In genomic region chr7:158840604-158841003, GRCh38 we compare ENCODE assay signal across 33 cellular contexts.
"Had no signal": no experiment of that assay in that cellular context is flagged by ENCODE, and none has a peak within 500 bp of the region (broad histone marks: within the 10 kb centered on the region; RNA-seq: fewer than 3 reads in every experiment).

No MANE protein-coding gene starts in this region.

- H3K27ac ChIP-seq: brain microvascular endothelial cell, KMS-11, Peyer's patch, SJSA1 had no signal

- H3K36me3 Mint-ChIP-seq: activated naive CD8-positive, alpha-beta T cell had no signal

- H3K27ac Mint-ChIP-seq: activated CD4-positive, alpha-beta T cell treated with anti-CD3 and anti-CD28 coated beads for 36 hours; activated CD4-positive, alpha-beta T cell treated with anti-CD3 and anti-CD28 coated beads, Interleukin-2, amount 10 ng/mL, durations not matched to agents 7 days and 5 days; activated CD8-positive, alpha-beta T cell treated with anti-CD3 and anti-CD28 coated beads, Interleukin-2, amount 10 ng/mL, durations not matched to agents 7 days and 5 days; activated naive CD4-positive, alpha-beta T cell treated with anti-CD3 and anti-CD28 coated beads, Interleukin-2, amount 10 ng/mL, durations not matched to agents 7 days and 5 days; activated naive CD8-positive, alpha-beta T cell; activated naive CD8-positive, alpha-beta T cell treated with anti-CD3 and anti-CD28 coated beads, Interleukin-2, amount 50 U/mL, for 24 hours; T-helper 1 cell treated with Interleukin-12 subunit alpha and Interleukin-12 subunit beta and Interleukin-4 antibody, amounts not matched to agents 30 μg/mL and 1 μg/mL, for 36 hours; T-helper 2 cell treated with Interferon-gamma antibody and Interleukin-4, amounts not matched to agents 5 μg/mL and 100 μg/mL, for 36 hours; WTC11 had no signal

- H3K4me3 Mint-ChIP-seq: activated CD4-positive, alpha-beta T cell treated with anti-CD3 and anti-CD28 coated beads for 36 hours; activated CD4-positive, alpha-beta T cell treated with anti-CD3 and anti-CD28 coated beads, Interleukin-2, amount 10 ng/mL, durations not matched to agents 7 days and 5 days; activated CD8-positive, alpha-beta T cell treated with anti-CD3 and anti-CD28 coated beads, Interleukin-2, amount 10 ng/mL, durations not matched to agents 7 days and 5 days; activated naive CD4-positive, alpha-beta T cell treated with anti-CD3 and anti-CD28 coated beads, Interleukin-2, amount 10 ng/mL, durations not matched to agents 7 days and 5 days; activated naive CD8-positive, alpha-beta T cell; activated naive CD8-positive, alpha-beta T cell treated with anti-CD3 and anti-CD28 coated beads, Interleukin-2, amount 50 U/mL, for 24 hours; T-helper 1 cell treated with Interleukin-12 subunit alpha and Interleukin-12 subunit beta and Interleukin-4 antibody, amounts not matched to agents 30 μg/mL and 1 μg/mL, for 36 hours; T-helper 2 cell treated with Interferon-gamma antibody and Interleukin-4, amounts not matched to agents 5 μg/mL and 100 μg/mL, for 36 hours; WTC11 had no signal

- ATAC-seq: activated CD4-positive, alpha-beta T cell treated with anti-CD3 and anti-CD28 coated beads for 36 hours; activated CD4-positive, CD25-positive, alpha-beta regulatory T cell treated with anti-CD3 and anti-CD28 coated beads, Interleukin-2, amount 50 U/mL, for 24 hours; activated CD8-positive, alpha-beta T cell treated with anti-CD3 and anti-CD28 coated beads, Interleukin-2, amount 10 ng/mL, durations not matched to agents 7 days and 5 days; activated naive CD8-positive, alpha-beta T cell treated with anti-CD3 and anti-CD28 coated beads, Interleukin-2, amount 50 U/mL, for 24 hours; PC-3; WTC11 had no signal

- H3K9ac ChIP-seq: KMS-11, SK-N-SH had no signal

- H3K9me3 Mint-ChIP-seq: activated CD4-positive, alpha-beta T cell treated with anti-CD3 and anti-CD28 coated beads, Interleukin-2, amount 10 ng/mL, durations not matched to agents 7 days and 5 days; activated naive CD4-positive, alpha-beta T cell treated with anti-CD3 and anti-CD28 coated beads, Interleukin-2, amount 10 ng/mL, durations not matched to agents 7 days and 5 days; activated naive CD8-positive, alpha-beta T cell treated with anti-CD3 and anti-CD28 coated beads, Interleukin-2, amount 50 U/mL, for 24 hours; T-helper 1 cell treated with Interleukin-12 subunit alpha and Interleukin-12 subunit beta and Interleukin-4 antibody, amounts not matched to agents 30 μg/mL and 1 μg/mL, for 36 hours; T-helper 2 cell treated with Interferon-gamma antibody and Interleukin-4, amounts not matched to agents 5 μg/mL and 100 μg/mL, for 36 hours had no signal

- H3K4me2 ChIP-seq: KMS-11, SK-N-SH had no signal

- H3K27me3 ChIP-seq: brain microvascular endothelial cell, Peyer's patch, SJSA1 had no signal

- H3K4me3 ChIP-seq: Peyer's patch, SJSA1 had no signal

- H3K27me3 Mint-ChIP-seq: activated CD4-positive, alpha-beta T cell treated with anti-CD3 and anti-CD28 coated beads for 36 hours; activated naive CD8-positive, alpha-beta T cell; activated naive CD8-positive, alpha-beta T cell treated with anti-CD3 and anti-CD28 coated beads, Interleukin-2, amount 50 U/mL, for 24 hours had no signal

- FAIRE-seq: TTC549 had no signal

- H3K9me3 ChIP-seq: Peyer's patch, SJSA1, SK-N-SH had no signal

- DNase-seq: activated CD4-positive, alpha-beta T cell treated with anti-CD3 and anti-CD28 coated beads for 36 hours; activated CD4-positive, alpha-beta T cell treated with anti-CD3 and anti-CD28 coated beads, Interleukin-2, amount 10 ng/mL, durations not matched to agents 7 days and 5 days; activated CD4-positive, alpha-beta T cell treated with anti-CD3 and anti-CD28 coated beads, Interleukin-2, amount 50 U/mL, for 48 hours; activated CD8-positive, alpha-beta memory T cell treated with anti-CD3 and anti-CD28 coated beads, Interleukin-2, amount 50 U/mL, for 4 hours; activated CD8-positive, alpha-beta T cell treated with anti-CD3 and anti-CD28 coated beads, Interleukin-2, amount 10 ng/mL, durations not matched to agents 7 days and 5 days; activated effector memory CD4-positive, alpha-beta T cell treated with Interleukin-2 at 50 U/mL for 16 hours; activated naive CD4-positive, alpha-beta T cell treated with anti-CD3 and anti-CD28 coated beads, Interleukin-2, amount 10 ng/mL, durations not matched to agents 7 days and 5 days; activated naive CD8-positive, alpha-beta T cell treated with anti-CD3 and anti-CD28 coated beads, Interleukin-2, amount 50 U/mL, for 24 hours; activated T-cell treated with anti-CD3 and anti-CD28 coated beads, Interleukin-2, amount 50 U/mL, for 48 hours; anterior cingulate cortex; brain microvascular endothelial cell; central memory CD4-positive, alpha-beta T cell; NCI-H1105; NCI-H1417 treated with DMSO at 0.1 percent for 48 hours; NCI-H187 treated with DMSO at 0.1 percent for 48 hours; NCI-H2081; NCI-H510A; NCI-H526; NCI-H748 treated with DMSO at 0.1 percent for 48 hours; NK-92 treated with Interleukin-12 subunit alpha and Interleukin-12 subunit beta, amount 100 ng/mL, for 24 hours; PC-3; Peyer's patch; RPMI8226; SHP77 treated with DMSO at 0.1 percent for 48 hours; SK-N-SH had no signal

- H3K4me1 ChIP-seq: Peyer's patch, SJSA1 had no signal

- H3K36me3 ChIP-seq: brain microvascular endothelial cell, Peyer's patch, SJSA1 had no signal
